In the genomic region with DNA sequence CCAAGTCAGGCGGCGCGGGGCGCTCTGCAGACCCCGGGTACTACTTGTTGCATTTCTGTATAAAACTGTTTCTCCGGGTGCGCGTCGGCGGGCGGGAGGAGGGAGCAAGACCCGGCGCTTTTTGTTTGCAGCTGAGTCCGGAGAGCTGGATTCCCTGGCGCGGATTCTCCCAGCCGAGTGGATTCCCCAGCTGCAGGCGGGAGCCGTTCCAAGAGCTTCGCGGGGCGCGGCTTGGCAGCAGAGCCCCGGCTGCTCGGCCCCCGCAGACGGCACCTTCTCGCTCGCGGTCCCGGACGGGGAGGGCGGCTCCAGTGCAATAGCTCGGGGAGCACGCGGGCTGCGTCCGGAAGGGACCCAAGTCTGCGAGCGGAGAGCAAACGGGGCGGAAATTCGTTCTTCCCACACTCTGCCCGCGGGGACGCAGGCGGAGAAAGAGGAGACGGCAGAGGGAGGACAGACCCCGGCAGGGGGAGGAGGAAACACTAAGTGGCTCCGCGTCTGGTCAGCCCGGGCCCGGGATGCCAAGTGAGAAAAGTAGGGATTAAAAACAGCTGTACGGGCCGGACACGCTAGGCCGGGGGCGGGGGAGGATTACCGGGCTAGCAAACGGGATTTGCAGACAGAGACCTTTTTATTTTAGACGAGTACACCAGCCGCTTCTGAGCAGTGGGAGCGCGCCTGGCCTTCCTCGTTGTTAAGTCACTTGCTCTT, we compare ENCODE assay signal across 8 cellular contexts.
A peak's percentile ranks its signal among the peaks of the same experiment; 100 is the strongest.
DNase-seq lines count a peak whose midpoint lies in the region; ATAC-seq, FAIRE-seq and TF ChIP-seq lines count a peak whose summit lies in the region.

A gene with protein sequence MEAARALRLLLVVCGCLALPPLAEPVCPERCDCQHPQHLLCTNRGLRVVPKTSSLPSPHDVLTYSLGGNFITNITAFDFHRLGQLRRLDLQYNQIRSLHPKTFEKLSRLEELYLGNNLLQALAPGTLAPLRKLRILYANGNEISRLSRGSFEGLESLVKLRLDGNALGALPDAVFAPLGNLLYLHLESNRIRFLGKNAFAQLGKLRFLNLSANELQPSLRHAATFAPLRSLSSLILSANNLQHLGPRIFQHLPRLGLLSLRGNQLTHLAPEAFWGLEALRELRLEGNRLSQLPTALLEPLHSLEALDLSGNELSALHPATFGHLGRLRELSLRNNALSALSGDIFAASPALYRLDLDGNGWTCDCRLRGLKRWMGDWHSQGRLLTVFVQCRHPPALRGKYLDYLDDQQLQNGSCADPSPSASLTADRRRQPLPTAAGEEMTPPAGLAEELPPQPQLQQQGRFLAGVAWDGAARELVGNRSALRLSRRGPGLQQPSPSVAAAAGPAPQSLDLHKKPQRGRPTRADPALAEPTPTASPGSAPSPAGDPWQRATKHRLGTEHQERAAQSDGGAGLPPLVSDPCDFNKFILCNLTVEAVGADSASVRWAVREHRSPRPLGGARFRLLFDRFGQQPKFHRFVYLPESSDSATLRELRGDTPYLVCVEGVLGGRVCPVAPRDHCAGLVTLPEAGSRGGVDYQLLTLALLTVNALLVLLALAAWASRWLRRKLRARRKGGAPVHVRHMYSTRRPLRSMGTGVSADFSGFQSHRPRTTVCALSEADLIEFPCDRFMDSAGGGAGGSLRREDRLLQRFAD (minus strand): TSS at position 96 of the 711 bp plus-strand sequence. CDS start 284 bp downstream, outside the sequence.

- peak within 1 kb of the TSS; percentile 23 to 75 for H3K4me3 ChIP-seq in muscle layer of duodenum (ENCODE audit: low read depth in 1 of 2, low read length in 2 of 2)

- DNase-seq in NCI-H2107 (lab: John Stamatoyannopoulos, UW) (peak; percentile 10), NCI-H2107 treated with DMSO at 0.1 percent for 48 hours (lab: John Stamatoyannopoulos, UW; ENCODE audit: unreplicated experiment) (no peak), fibroblast of the conjunctiva (ENCODE audit: low read depth) (peak; percentile 71), urothelium cell line (ENCODE audit: low spot score) (peak; percentile 83), SHP77 (lab: John Stamatoyannopoulos, UW) (no peak)

- peaks cover 0 to 37% of the 10 kb centered on the region in 2 donors for H3K4me1 ChIP-seq in muscle layer of duodenum (ENCODE audit: control insufficient read depth in 1 of 2, insufficient read depth in 2 of 2, low read length in 2 of 2)

- no peak for ATAC-seq in HG03095 (IDR thresholded peaks at IDR 0.05; ENCODE audit: unreplicated experiment)

- FAIRE-seq in urothelium cell line (lab: Jason Lieb, UNC): peak; percentile 55

- H3K36me3 ChIP-seq in muscle layer of duodenum (ENCODE audit: control insufficient read depth in 1 of 2, insufficient read depth in 2 of 2, low read length in 2 of 2): no peaks in the 10 kb centered on the region

- H3K9me3 ChIP-seq in muscle layer of duodenum (ENCODE audit: control insufficient read depth in 1 of 2, low read length in 2 of 2): no peaks in the 10 kb centered on the region

- H3K27ac ChIP-seq in VCaP (peak within 1 kb of the TSS; percentile 57; the same call in 1 of the 2 replicates), muscle layer of duodenum (ENCODE audit: low read length) (no peak within 1 kb of the TSS)

- no peak for TF ChIP-seq CTCF in VCaP (conservative IDR thresholded peaks at IDR 0.05)

- H3K27me3 ChIP-seq in muscle layer of duodenum (ENCODE audit: low read depth, low read length): peaks cover 16% of the 10 kb centered on the region

Comparison
In these comparisons a context has a peak if more than half of its experiments do, and no peak if none do; other contexts are left out.
1. DNase-seq: peak in NCI-H2107 (single experiment), fibroblast of the conjunctiva (single experiment) and urothelium cell line (single experiment); none in NCI-H2107 treated with DMSO at 0.1 percent for 48 hours (single experiment) and SHP77 (0 of 2).